In the genomic region with DNA sequence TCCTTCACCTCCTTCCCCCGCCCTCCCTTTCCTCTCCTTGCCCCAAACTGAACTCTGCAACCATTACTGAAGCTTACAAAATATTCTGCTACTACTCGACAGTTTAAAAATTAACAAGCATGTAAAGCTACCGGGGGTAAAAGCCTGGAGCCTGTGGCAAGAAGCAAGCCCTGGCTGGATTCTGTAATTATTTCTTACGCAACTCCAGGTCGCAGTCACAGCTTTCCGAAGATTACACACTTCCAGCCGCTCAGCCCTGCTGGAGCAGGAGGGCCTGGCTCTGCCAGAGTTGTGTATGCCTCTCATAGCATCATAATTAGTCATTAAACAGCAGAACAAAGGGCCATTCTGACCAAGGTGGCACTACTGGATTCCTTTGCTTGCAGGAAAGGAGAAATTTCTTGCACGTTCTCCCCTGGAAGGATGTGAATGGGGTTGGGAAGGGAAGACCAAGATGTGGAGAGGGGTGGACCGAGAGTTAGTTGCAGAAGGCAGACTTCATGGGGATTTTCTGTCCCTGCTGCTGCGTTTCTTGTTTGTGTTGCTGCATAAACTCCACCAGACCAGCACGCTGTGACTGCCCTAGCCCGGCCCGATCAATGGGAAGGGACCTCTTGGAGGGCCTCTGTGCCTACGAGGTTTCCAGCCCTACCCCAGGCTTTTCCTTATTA, we compare ENCODE assay signal across 8 cellular contexts. TPM values are rescaled to one million over a fixed set of nuclear protein-coding genes. Genes with fewer than 3 reads are reported as not detected.
DNase-seq lines count a peak whose midpoint lies in the region; ATAC-seq lines count a peak whose summit lies in the region.
"Had no signal": no experiment of that assay in that cellular context is flagged by ENCODE, and none has a peak within 500 bp of the region (broad histone marks: within the 10 kb centered on the region; RNA-seq: fewer than 3 reads in every experiment).

No MANE protein-coding gene starts in this region.

- DNase-seq in HS-27A (ENCODE audit: low read depth) = peak; percentile 53
- DNase-seq in T1000 (lab: John Stamatoyannopoulos, UW) = peak; percentile 46
- peak; percentile 28 for DNase-seq in iPS-NIHi7 (ENCODE audit: extremely low spot score)
- peak; percentile 42 for DNase-seq in stromal cell of bone marrow (ENCODE audit: low read depth)
- no peak for DNase-seq in H7
- no peak for DNase-seq in NCI-H1694 (lab: John Stamatoyannopoulos, UW)

- no peaks in the 10 kb centered on the region for H3K27me3 ChIP-seq in H7 (ENCODE audit: control insufficient read depth, insufficient read depth, low read length)

- no peaks in the 10 kb centered on the region for H3K36me3 ChIP-seq in H7 (replicated peaks; ENCODE audit: control insufficient read depth, insufficient read depth, low read length)

- no peak for ATAC-seq in GM21423 (IDR thresholded peaks at IDR 0.05; ENCODE audit: unreplicated experiment)
- ATAC-seq: activated CD8-positive, alpha-beta T cell treated with anti-CD3 and anti-CD28 coated beads for 36 hours had no signal

- no peak overlapping the region for H3K4me3 ChIP-seq in H7 (ENCODE audit: insufficient read depth, low read depth, low read length)

RNA-seq across cellular contexts. Expression of gene FOXQ1, which starts 23.6 kb away (rescaled TPM):
- 3.1 and 24.8 TPM in 2 replicates for total RNA-seq in H7 (2014; rRNA removed; shearing (Covaris generic))
- total RNA-seq: activated CD8-positive, alpha-beta T cell treated with anti-CD3 and anti-CD28 coated beads for 36 hours had no signal

RNA-seq across cellular contexts. Expression of gene FOXF2, which starts 53.9 kb away (rescaled TPM):
- total RNA-seq in H7 (2014; rRNA removed; shearing (Covaris generic)) = 0.52 and 0.89 TPM in 2 replicates
- total RNA-seq: activated CD8-positive, alpha-beta T cell treated with anti-CD3 and anti-CD28 coated beads for 36 hours had no signal

Comparison
In these comparisons a context has a peak if more than half of its experiments do, and no peak if none do; other contexts are left out.
1. DNase-seq: peak in HS-27A (single experiment), T1000 (single experiment), iPS-NIHi7 (single experiment) and stromal cell of bone marrow (single experiment); none in H7 (single experiment) and NCI-H1694 (single experiment).